ENCODE assay signal across 14 cellular contexts in genomic region chr17:30091771-30092170, GRCh38. TPM values are rescaled to one million over a fixed set of nuclear protein-coding genes. Genes with fewer than 3 reads are reported as not detected.
DNase-seq lines count a peak whose midpoint lies in the region; ATAC-seq, FAIRE-seq and TF ChIP-seq lines count a peak whose summit lies in the region.
"Had no signal": no experiment of that assay in that cellular context is flagged by ENCODE, and none has a peak within 500 bp of the region (broad histone marks: within the 10 kb centered on the region; RNA-seq: fewer than 3 reads in every experiment).

No MANE protein-coding gene starts in this region.

- no peak overlapping the region for H2BK120ac ChIP-seq in H9 (ENCODE audit: low read depth, low read length, poor library complexity, severe bottlenecking)

- no peaks in the 10 kb centered on the region for H3K9me3 ChIP-seq in H9 (ENCODE audit: control insufficient read depth, low read depth, low read length)
- H3K9me3 ChIP-seq: transverse colon had no signal

- H3K27me3 ChIP-seq in H9 (ENCODE audit: insufficient read depth, low read length) = no peaks in the 10 kb centered on the region

- no peak overlapping the region for H3K23ac ChIP-seq in H9 (ENCODE audit: insufficient read length, low read depth, low read length)

- no peak overlapping the region for H3K27ac ChIP-seq in H9 (ENCODE audit: insufficient read length, low read depth, low read length)
- H3K27ac ChIP-seq: PC-9, transverse colon had no signal

- FAIRE-seq in D721Med (lab: Jason Lieb, UNC) = no peak

- peaks cover 0 to 3% of the 10 kb centered on the region in 2 experiments; a peak in 1 of 5 replicates for H3K9me3 Mint-ChIP-seq in H9
- H3K9me3 Mint-ChIP-seq: activated naive CD8-positive, alpha-beta T cell treated with anti-CD3 and anti-CD28 coated beads for 36 hours; natural killer cell had no signal

- TF ChIP-seq CTCF in D721Med (IDR thresholded peaks at IDR 0.05; ENCODE audit: insufficient read depth, missing control alignments) (no peak), H9 (conservative IDR thresholded peaks at IDR 0.05) (no peak)

- H4K8ac ChIP-seq in H9 (replicated peaks; ENCODE audit: insufficient read length, low read depth, low read length) = no peak overlapping the region

- DNase-seq in ACHN = peak; percentile 86
- DNase-seq in HK-2 (ENCODE audit: unreplicated experiment) = peak; percentile 25
- DNase-seq in astrocyte of the hippocampus (ENCODE audit: low read depth, low spot score) = peak; percentile 87
- DNase-seq in iris pigment epithelial cell (ENCODE audit: low read depth) = peak; percentile 39
- DNase-seq in D721Med (ENCODE audit: insufficient read length, low spot score) = no peak
- DNase-seq in H9 = no peak
- DNase-seq: activated naive CD8-positive, alpha-beta T cell treated with anti-CD3 and anti-CD28 coated beads for 36 hours; natural killer cell; NCI-H2171; PC-9; T1000; transverse colon had no signal

- no peaks in the 10 kb centered on the region for H4K20me1 ChIP-seq in H9 (ENCODE audit: control insufficient read depth, insufficient read depth, insufficient read length)

- H3K79me2 ChIP-seq in H9 (ENCODE audit: insufficient read depth, low read length) = no peaks in the 10 kb centered on the region

- no peak overlapping the region for H3K27ac Mint-ChIP-seq in H9
- H3K27ac Mint-ChIP-seq: activated naive CD8-positive, alpha-beta T cell treated with anti-CD3 and anti-CD28 coated beads for 36 hours; natural killer cell had no signal

- H3K18ac ChIP-seq in H9 (ENCODE audit: insufficient read length, low read depth, low read length) = no peak overlapping the region

- H3K4me1 Mint-ChIP-seq in H9 = peaks cover 0 to 3% of the 10 kb centered on the region in 2 experiments; a peak in 1 of 4 replicates

- no peak overlapping the region for H2AK5ac ChIP-seq in H9 (ENCODE audit: insufficient read length, low read length)

- H3K4me2 ChIP-seq in H9 (ENCODE audit: insufficient read depth, insufficient read length, low read length) = no peak overlapping the region
- H3K4me2 ChIP-seq: PC-9 had no signal

- no peak overlapping the region for H3K9ac ChIP-seq in H9 (ENCODE audit: extremely low read depth, insufficient read length, low read length)

- no peak overlapping the region for H2AFZ ChIP-seq in H9 (ENCODE audit: low read length)
- H2AFZ ChIP-seq: PC-9 had no signal

- no peaks in the 10 kb centered on the region for H3K36me3 Mint-ChIP-seq in H9 (ENCODE audit: insufficient read depth in 1 of 3, low read depth in 3 of 3)
- H3K36me3 Mint-ChIP-seq: activated naive CD8-positive, alpha-beta T cell treated with anti-CD3 and anti-CD28 coated beads for 36 hours; natural killer cell had no signal

- no peak overlapping the region for H3K4me3 Mint-ChIP-seq in H9
- H3K4me3 Mint-ChIP-seq: activated naive CD8-positive, alpha-beta T cell treated with anti-CD3 and anti-CD28 coated beads for 36 hours; natural killer cell had no signal

- H4K91ac ChIP-seq in H9 (ENCODE audit: insufficient read length, low read depth, low read length) = no peak overlapping the region

- H3T11ph ChIP-seq in H9 (ENCODE audit: low read length) = no peak overlapping the region

- no peak overlapping the region for H2BK5ac ChIP-seq in H9 (ENCODE audit: insufficient read length, low read length)

- no peaks in the 10 kb centered on the region for H3K23me2 ChIP-seq in H9 (ENCODE audit: insufficient read length, low read depth, low read length, poor library complexity, severe bottlenecking)

- no peak for ATAC-seq in GM18517 (IDR thresholded peaks at IDR 0.05; ENCODE audit: unreplicated experiment)
- ATAC-seq in HG03378 (IDR thresholded peaks at IDR 0.05; ENCODE audit: unreplicated experiment) = no peak
- ATAC-seq: natural killer cell had no signal

- H3K4ac ChIP-seq in H9 (ENCODE audit: low read depth, low read length) = no peak overlapping the region

- no peaks in the 10 kb centered on the region; the same call in none of the 2 replicates for H3K27me3 Mint-ChIP-seq in H9 (ENCODE audit: low read depth)

- H3K14ac ChIP-seq in H9 (ENCODE audit: insufficient read depth, low read length) = no peak overlapping the region

- H3K79me1 ChIP-seq in H9 (ENCODE audit: insufficient read depth, low read depth, low read length, poor library complexity, severe bottlenecking) = no peaks in the 10 kb centered on the region

- no peak overlapping the region for H2BK15ac ChIP-seq in H9 (ENCODE audit: low read depth, low read length)

- no peak overlapping the region for H3K56ac ChIP-seq in H9 (ENCODE audit: insufficient read length, low read depth, low read length)

- no peak overlapping the region for H4K5ac ChIP-seq in H9 (ENCODE audit: insufficient read length, low read depth, low read length)

- no peak overlapping the region for H2BK20ac ChIP-seq in H9 (ENCODE audit: low read depth, low read length, poor library complexity, severe bottlenecking)

- no CpG with 5 or more reads among the region's 6 CpGs for WGBS in H9 (ENCODE audit: extremely low coverage, insufficient read length, low lambda C conversion rate)

- no peaks in the 10 kb centered on the region for H3K4me1 ChIP-seq in H9 (ENCODE audit: insufficient read depth, low read length)

- H2BK12ac ChIP-seq in H9 (ENCODE audit: insufficient read length, low read depth, low read length) = no peak overlapping the region

- in situ Hi-C loops in ACHN (cut with HindIII; ENCODE audit: low pct_ligation_motif_present, low pct_unique_long_range_greater_than_20kb, low sequenced_read_pairs) = no loop called here

RNA-seq across cellular contexts. Expression of gene NSRP1, which starts 24.8 kb away (rescaled TPM):
- 25.8 and 33.3 TPM in 2 replicates for total RNA-seq in H9 (2021)

Comparison
In these comparisons a context has a peak if more than half of its experiments do, and no peak if none do; other contexts are left out.
1. DNase-seq: peak in ACHN (single experiment), HK-2 (single experiment), astrocyte of the hippocampus (single experiment) and iris pigment epithelial cell (single experiment); none in D721Med (single experiment) and H9 (single experiment).